8 cellular contexts compared by ENCODE assay signal in genomic region chr1:151612506-151613274, GRCh38. TPM values are rescaled to one million over a fixed set of nuclear protein-coding genes. Genes with fewer than 3 reads are reported as not detected.
DNase-seq lines count a peak whose midpoint lies in the region; ATAC-seq and TF ChIP-seq lines count a peak whose summit lies in the region.

No MANE protein-coding gene starts in this region.

- no peaks in the 10 kb centered on the region for H3K9me3 ChIP-seq in BLaER1 treated with 17β-estradiol and CSF1 and Interleukin-3, amounts not matched to agents 10 nM and 100 nM (replicated peaks in 1 of 11)
- H3K9me3 ChIP-seq in ovary, result no peaks in the 10 kb centered on the region

- H3K9me3 Mint-ChIP-seq in activated T-helper 17 cell treated with anti-CD3 and anti-CD28 coated beads, Interleukin-2, amount 50 U/mL, for 72 hours, result no peaks in the 10 kb centered on the region
- peaks cover 11% of the 10 kb centered on the region for H3K9me3 Mint-ChIP-seq in glutamatergic neuron (ENCODE audit: unreplicated experiment)

- TF ChIP-seq EP300 in ovary (IDR thresholded peaks at IDR 0.05), result no peak

- peak overlapping the region; percentile 93 to 98 (median 97) for H3K9ac ChIP-seq in BLaER1 treated with 17β-estradiol and CSF1 and Interleukin-3, amounts not matched to agents 10 nM and 100 nM

- peaks cover 5% of the 10 kb centered on the region for H3K27me3 Mint-ChIP-seq in activated T-helper 17 cell treated with anti-CD3 and anti-CD28 coated beads, Interleukin-2, amount 50 U/mL, for 72 hours
- H3K27me3 Mint-ChIP-seq in glutamatergic neuron (ENCODE audit: unreplicated experiment), result peaks cover 9% of the 10 kb centered on the region

- TF ChIP-seq CTCF in glutamatergic neuron (IDR thresholded peaks at IDR 0.05; ENCODE audit: partially characterized antibody, unreplicated experiment) (no peak), ovary (IDR thresholded peaks at IDR 0.05) (no peak)

- peak overlapping the region; percentile 85 to 97 (median 90) for H3K4me3 ChIP-seq in BLaER1 treated with 17β-estradiol and CSF1 and Interleukin-3, amounts not matched to agents 10 nM and 100 nM
- peak overlapping the region; percentile 96 for H3K4me3 ChIP-seq in ovary

- peak overlapping the region; percentile 97 for H3K4me3 Mint-ChIP-seq in activated T-helper 17 cell treated with anti-CD3 and anti-CD28 coated beads, Interleukin-2, amount 50 U/mL, for 72 hours
- peak overlapping the region; percentile 100 for H3K4me3 Mint-ChIP-seq in glutamatergic neuron (ENCODE audit: unreplicated experiment)

- intact Hi-C loops in ovary (cut with DNase I), result no loop called here

- DNase-seq in NCI-H1105 treated with DMSO at 0.1 percent for 48 hours (lab: John Stamatoyannopoulos, UW) (peak; percentile 34), glutamatergic neuron (peak; percentile 70), ovary (peak; percentile 10 to 72 (median 62))

- peaks cover 23 to 85% (median 41%) of the 10 kb centered on the region in 10 experiments for H3K4me1 ChIP-seq in BLaER1 treated with 17β-estradiol and CSF1 and Interleukin-3, amounts not matched to agents 10 nM and 100 nM
- peaks cover 12% of the 10 kb centered on the region for H3K4me1 ChIP-seq in ovary (ENCODE audit: insufficient read depth)

- TF ChIP-seq POLR2A in ovary (IDR thresholded peaks at IDR 0.05), result no peak

- WGBS in ovary, 3 donors, result 1 to 2% (median 1%) methylated on average over 29 to 44 of the region's 44 CpGs

- peak overlapping the region; percentile 94 to 99 (median 97) for H3K27ac ChIP-seq in BLaER1 treated with 17β-estradiol and CSF1 and Interleukin-3, amounts not matched to agents 10 nM and 100 nM
- H3K27ac ChIP-seq in ovary, result peak overlapping the region; percentile 84 to 93

- peaks cover 3 to 46% (median 31%) of the 10 kb centered on the region in 11 experiments; a peak in 13 of 22 replicates for H4K20me1 ChIP-seq in BLaER1 treated with 17β-estradiol and CSF1 and Interleukin-3, amounts not matched to agents 10 nM and 100 nM

- peak overlapping the region; percentile 84 to 98 (median 91) for H3K4me2 ChIP-seq in BLaER1 treated with 17β-estradiol and CSF1 and Interleukin-3, amounts not matched to agents 10 nM and 100 nM

- H3K27ac Mint-ChIP-seq in activated T-helper 17 cell treated with anti-CD3 and anti-CD28 coated beads, Interleukin-2, amount 50 U/mL, for 72 hours, result peak overlapping the region; percentile 99
- H3K27ac Mint-ChIP-seq in glutamatergic neuron (ENCODE audit: unreplicated experiment), result peak overlapping the region; percentile 97

- H3K4me1 Mint-ChIP-seq in activated T-helper 17 cell treated with anti-CD3 and anti-CD28 coated beads, Interleukin-2, amount 50 U/mL, for 72 hours, result peaks cover 36% of the 10 kb centered on the region
- H3K4me1 Mint-ChIP-seq in glutamatergic neuron (ENCODE audit: low read depth, unreplicated experiment), result peaks cover 8% of the 10 kb centered on the region

- H3K27me3 ChIP-seq in BLaER1 treated with 17β-estradiol and CSF1 and Interleukin-3, amounts not matched to agents 10 nM and 100 nM, result no peaks in the 10 kb centered on the region
- no peaks in the 10 kb centered on the region for H3K27me3 ChIP-seq in ovary

- peaks cover 4 to 37% (median 16%) of the 10 kb centered on the region in 11 experiments; a peak in 14 of 22 replicates for H3K36me3 ChIP-seq in BLaER1 treated with 17β-estradiol and CSF1 and Interleukin-3, amounts not matched to agents 10 nM and 100 nM
- no peaks in the 10 kb centered on the region for H3K36me3 ChIP-seq in ovary

- peak; percentile 15 for ATAC-seq in GM19438 (IDR thresholded peaks at IDR 0.05; ENCODE audit: low read depth, unreplicated experiment)
- no peak for ATAC-seq in activated T-helper 17 cell treated with anti-CD3 and anti-CD28 coated beads, Interleukin-2, amount 50 U/mL, for 72 hours (replicated peaks)
- no peak for ATAC-seq in GM19455 (IDR thresholded peaks at IDR 0.05; ENCODE audit: unreplicated experiment)
- no peak for ATAC-seq in HG03457 (IDR thresholded peaks at IDR 0.05; ENCODE audit: unreplicated experiment)

- peaks cover 28% of the 10 kb centered on the region for H3K36me3 Mint-ChIP-seq in activated T-helper 17 cell treated with anti-CD3 and anti-CD28 coated beads, Interleukin-2, amount 50 U/mL, for 72 hours (ENCODE audit: low read depth)
- no peaks in the 10 kb centered on the region for H3K36me3 Mint-ChIP-seq in glutamatergic neuron (ENCODE audit: unreplicated experiment)

RNA-seq across cellular contexts. Expression of gene SNX27, which starts 0.8 kb away (rescaled TPM):
- 10 to 100 TPM; 33.6 to 36.3 TPM for total RNA-seq in activated T-helper 17 cell treated with anti-CD3 and anti-CD28 coated beads, Interleukin-2, amount 50 U/mL, for 72 hours
- 39.3 TPM for total RNA-seq in glutamatergic neuron (ENCODE audit: unreplicated experiment)
- total RNA-seq in ovary, result 10 to 100 TPM; 20.5 to 42.7 (median 35.9) TPM
- polyA plus RNA-seq in ovary, result 10 to 100 TPM in 1 of 2 donors, 1 to 10 TPM in 1; 9.5 to 18.4 TPM
